ENCODE assay signal across 20 cellular contexts in genomic region chr22:21915624-21916308, GRCh38. TPM values are rescaled to one million over a fixed set of nuclear protein-coding genes. Genes with fewer than 3 reads are reported as not detected.
DNase-seq lines count a peak whose midpoint lies in the region; ATAC-seq, FAIRE-seq and TF ChIP-seq lines count a peak whose summit lies in the region.
"Had no signal": no experiment of that assay in that cellular context is flagged by ENCODE, and none has a peak within 500 bp of the region (broad histone marks: within the 10 kb centered on the region; RNA-seq: fewer than 3 reads in every experiment).

No MANE protein-coding gene starts in this region.

- intact Hi-C loops in HepG2 (cut with micrococcal nuclease; ENCODE audit: unreplicated experiment) (no loop called here), right lobe of liver (cut with DNase I) (no loop called here)

- TF ChIP-seq CTCF in SK-N-SH (IDR thresholded peaks at IDR 0.05): no peak
- no peak for TF ChIP-seq CTCF in HepG2 (CRISPR knock-in tag; IDR thresholded peaks at IDR 0.05)
- TF ChIP-seq CTCF in right lobe of liver (IDR thresholded peaks at IDR 0.05): no peak

- H3K27me3 ChIP-seq in SK-N-SH (ENCODE audit: insufficient read depth) (no peaks in the 10 kb centered on the region), HepG2 (ENCODE audit: control insufficient read depth in 1 of 2, insufficient read depth in 2 of 2, low read length in 2 of 2) (no peaks in the 10 kb centered on the region), right lobe of liver (no peaks in the 10 kb centered on the region)
- H3K27me3 ChIP-seq: BLaER1 treated with 17β-estradiol and CSF1 and Interleukin-3, amounts not matched to agents 10 nM and 100 nM had no signal

- no peak for TF ChIP-seq POLR2A in HepG2 (IDR thresholded peaks at IDR 0.05; ENCODE audit: insufficient read depth in 1 of 2, low read depth in 2 of 2, low read length in 2 of 2)
- TF ChIP-seq POLR2A in right lobe of liver (IDR thresholded peaks at IDR 0.05): no peak

- FAIRE-seq in HepG2 (lab: Jason Lieb, UNC): no peak
- FAIRE-seq: A549, GM19239 had no signal

- H3K4me3 ChIP-seq in SK-N-SH (ENCODE audit: low read depth in 2 of 2, low read length in 1 of 2): no peak overlapping the region
- no peak overlapping the region for H3K4me3 ChIP-seq in HepG2 (replicated peaks in 1 of 3; ENCODE audit: insufficient read depth in 1 of 3, low read depth in 2 of 3, low read length in 3 of 3)
- no peak overlapping the region for H3K4me3 ChIP-seq in right lobe of liver
- H3K4me3 ChIP-seq: A549; BLaER1 treated with 17β-estradiol and CSF1 and Interleukin-3, amounts not matched to agents 10 nM and 100 nM; GM23248 had no signal

- POLR2A ChIA-PET in SK-N-SH (lab: Yijun Ruan, JAX) (interaction anchor here (0.6 kb wide), 1 partner anchor 37 kb away, joined by 3 read pairs; the partner anchor contains the start of gene PPM1F), HepG2 (lab: Yijun Ruan, JAX) (no interaction called here)

- H3K4me1 ChIP-seq in SK-N-SH (ENCODE audit: control insufficient read depth in 1 of 2, insufficient read depth in 2 of 2, low read depth in 1 of 2, low read length in 1 of 2): peaks cover 0 to 9% of the 10 kb centered on the region in 2 experiments; a peak in 1 of 4 replicates
- H3K4me1 ChIP-seq in HepG2 (ENCODE audit: insufficient read depth, low read length): peaks cover 14% of the 10 kb centered on the region
- no peaks in the 10 kb centered on the region for H3K4me1 ChIP-seq in right lobe of liver
- H3K4me1 ChIP-seq: A549 had no signal

- TF ChIP-seq EP300 in SK-N-SH (IDR thresholded peaks at IDR 0.05; ENCODE audit: borderline replicate concordance in 1 of 2, low read depth in 1 of 2, low read length in 1 of 2) (no peak), HepG2 (IDR thresholded peaks at IDR 0.05; ENCODE audit: low read depth in 2 of 2, low read length in 2 of 2) (no peak), HepG2 (CRISPR knock-in tag; IDR thresholded peaks at IDR 0.05; ENCODE audit: borderline replicate concordance) (no peak)

- H3K9me3 ChIP-seq in SK-N-SH (no peaks in the 10 kb centered on the region), HepG2 (ENCODE audit: low read length) (no peaks in the 10 kb centered on the region), right lobe of liver (no peaks in the 10 kb centered on the region)
- H3K9me3 ChIP-seq: A549; BLaER1 treated with 17β-estradiol and CSF1 and Interleukin-3, amounts not matched to agents 10 nM and 100 nM had no signal

- ATAC-seq in SK-N-SH treated with all-trans-retinoic acid at 6 μM for 48 hours: no peak
- ATAC-seq in HepG2: peak; percentile 8; the same call in 1 of the 3 replicates
- no peak for ATAC-seq in right lobe of liver
- no peak for ATAC-seq in GM21529 (IDR thresholded peaks at IDR 0.05; ENCODE audit: unreplicated experiment)
- ATAC-seq: A549; CD8-positive, alpha-beta T cell; HCT116 had no signal

- CTCF ChIA-PET in SK-N-SH (lab: Yijun Ruan, JAX) (interaction anchor here (1.1 to 15.9 kb wide), 3 partner anchors 22 to 57 kb away, joined by 4 to 145 read pairs (median 5); partner anchors contain the start of gene PPM1F), HepG2 (lab: Yijun Ruan, JAX; ENCODE audit: low intra/inter-chr PET ratio, low total read pairs) (no interaction called here)

- no peak overlapping the region for H3K27ac ChIP-seq in SK-N-SH (ENCODE audit: low read depth in 2 of 2, low read length in 1 of 2)
- no peak overlapping the region for H3K27ac ChIP-seq in HepG2 (ENCODE audit: extremely low read length, insufficient read depth, low read length)
- H3K27ac ChIP-seq in right lobe of liver: no peak overlapping the region
- H3K27ac ChIP-seq: 22Rv1; A549; BLaER1 treated with 17β-estradiol and CSF1 and Interleukin-3, amounts not matched to agents 10 nM and 100 nM; GM23248; HL-60 had no signal

- H3K36me3 ChIP-seq in SK-N-SH (replicated peaks in 1 of 2; ENCODE audit: control insufficient read depth in 1 of 2, insufficient read depth in 2 of 2, low read length in 1 of 2): no peaks in the 10 kb centered on the region
- no peaks in the 10 kb centered on the region for H3K36me3 ChIP-seq in HepG2 (replicated peaks in 1 of 2; ENCODE audit: control insufficient read depth in 1 of 2, insufficient read depth in 2 of 2, low read length in 2 of 2)
- no peaks in the 10 kb centered on the region for H3K36me3 ChIP-seq in right lobe of liver

- BruUV-seq in HepG2 (replicated peaks; lab: Mats Ljungman, UMichigan): no TSS peak

- in situ Hi-C loops in HepG2 (cut with HindIII; ENCODE audit: extremely low pct_ligation_motif_present, low pct_unique_long_range_greater_than_20kb): no loop called here

- TF ChIP-seq RAD21 in SK-N-SH (IDR thresholded peaks at IDR 0.05; ENCODE audit: low read length) (no peak), HepG2 (CRISPR knock-in tag; IDR thresholded peaks at IDR 0.05) (no peak)

- H3K4me2 ChIP-seq in SK-N-SH (no peak overlapping the region), HepG2 (ENCODE audit: low read depth, low read length) (no peak overlapping the region)
- H3K4me2 ChIP-seq: A549 had no signal

- H3K9ac ChIP-seq in SK-N-SH: no peak overlapping the region
- no peak overlapping the region for H3K9ac ChIP-seq in HepG2 (ENCODE audit: insufficient read depth, low read depth, low read length)
- H3K9ac ChIP-seq: BLaER1 treated with 17β-estradiol and CSF1 and Interleukin-3, amounts not matched to agents 10 nM and 100 nM; GM23248 had no signal

- H3K9me2 ChIP-seq in SK-N-SH: no peaks in the 10 kb centered on the region

- H2AFZ ChIP-seq in SK-N-SH (ENCODE audit: low read depth) (no peak overlapping the region), HepG2 (ENCODE audit: low read length) (no peak overlapping the region)
- H2AFZ ChIP-seq: GM23248 had no signal

- 70% methylated on average over 2 of the region's 4 CpGs for WGBS in SK-N-SH (ENCODE audit: low lambda C conversion rate)
- WGBS in HepG2 (ENCODE audit: low lambda C conversion rate): 67% methylated on average over 1 of the region's 4 CpGs
- 79% methylated on average over 3 of the region's 4 CpGs for WGBS in right lobe of liver (ENCODE audit: insufficient coverage, low coverage, low lambda C conversion rate, missing lambda C conversion rate)

- peak; percentile 12 for DNase-seq in SK-N-SH
- DNase-seq in HepG2 (ENCODE audit: low spot score): no peak
- no peak for DNase-seq in right lobe of liver
- DNase-seq in iPS-NIHi7 (ENCODE audit: extremely low spot score): peak; percentile 2
- DNase-seq in middle frontal gyrus (ENCODE audit: extremely low spot score, low spot score): no peak
- no peak for DNase-seq in activated T-cell treated with anti-CD3 and anti-CD28 coated beads, Interleukin-2, amount 50 U/mL, for 1 hour
- DNase-seq: Calu3; CD8-positive, alpha-beta T cell; DMS79 treated with DMSO at 0.1 percent for 48 hours; GF-D8; GM23248; HFFc6 had no signal

- H3K79me2 ChIP-seq in SK-N-SH (ENCODE audit: insufficient read depth): no peaks in the 10 kb centered on the region
- H3K79me2 ChIP-seq in HepG2 (ENCODE audit: insufficient read depth, low read length): no peaks in the 10 kb centered on the region

- H4K20me1 ChIP-seq in SK-N-SH (ENCODE audit: insufficient read depth): no peaks in the 10 kb centered on the region
- no peaks in the 10 kb centered on the region for H4K20me1 ChIP-seq in HepG2 (ENCODE audit: insufficient read depth, low read length)

- no peaks in the 10 kb centered on the region for H3F3A ChIP-seq in SK-N-SH (replicated peaks; ENCODE audit: insufficient read depth)

RNA-seq across cellular contexts. Expression of gene PPM1F, which starts 36.9 kb away (rescaled TPM):
- 29.6 and 33.8 TPM in 2 replicates for polyA plus RNA-seq in SK-N-SH (2012; rRNA removed)
- polyA plus RNA-seq in SK-N-SH (2012; cell fraction: cytosol; rRNA removed): 16.4 and 24.2 TPM in 2 replicates
- 42.7 and 51.1 TPM in 2 replicates for polyA plus RNA-seq in SK-N-SH (2012; cell fraction: nucleus; rRNA removed)
- 19.6 and 20.4 TPM in 2 replicates for total RNA-seq in HepG2 (2016; rRNA removed; fragmentation: Illumina TruSeq; extraction: Trizol)
- total RNA-seq in HepG2 (2016; cell fraction: cytosol; rRNA removed; fragmentation: Illumina TruSeq; extraction: Trizol; ENCODE audit: low read depth): 1.8 TPM in 2 replicates
- total RNA-seq in HepG2 (2016; cell fraction: insoluble cytoplasmic fraction; rRNA removed; fragmentation: Illumina TruSeq; extraction: Trizol): 19.5 and 19.8 TPM in 2 replicates
- 5.8 and 7.5 TPM in 2 replicates for total RNA-seq in HepG2 (2016; cell fraction: membrane; rRNA removed; fragmentation: Illumina TruSeq; extraction: Trizol)
- total RNA-seq in HepG2 (2016; cell fraction: nucleus; rRNA removed; fragmentation: Illumina TruSeq; extraction: Trizol): 13.2 and 13.5 TPM in 2 replicates
- polyA plus RNA-seq in HepG2 (2011; rRNA removed): 11.0 and 14.4 TPM in 2 replicates
- 8.9 and 10.5 TPM in 2 replicates for polyA plus RNA-seq in HepG2 (2011; cell fraction: cytosol; rRNA removed)
- 51.0 and 62.2 TPM in 2 replicates for polyA plus RNA-seq in HepG2 (2011; cell fraction: nucleus; rRNA removed)
- 7.7 and 10.0 TPM in 2 replicates for polyA plus RNA-seq in HepG2 (2012)
- polyA plus RNA-seq in HepG2 (2016; cell fraction: cytosol; fragmentation: Illumina TruSeq; extraction: Trizol; ENCODE audit: low read depth): 1.2 and 1.9 TPM in 2 replicates
- 11.3 and 12.7 TPM in 2 replicates for polyA plus RNA-seq in HepG2 (2016; cell fraction: insoluble cytoplasmic fraction; fragmentation: Illumina TruSeq; extraction: Trizol; ENCODE audit: low read depth)
- polyA plus RNA-seq in HepG2 (2016; cell fraction: membrane; fragmentation: Illumina TruSeq; extraction: Trizol; ENCODE audit: low read depth): 3.0 and 4.1 TPM in 2 replicates
- polyA plus RNA-seq in HepG2 (2016; cell fraction: nucleus; fragmentation: Illumina TruSeq; extraction: Trizol; ENCODE audit: insufficient read depth, low read depth): 19.5 and 30.2 TPM in 2 replicates
- 9.9 and 30.7 TPM in 2 replicates for polyA minus RNA-seq in HepG2 (2011; rRNA and poly(A)+ RNA removed; ENCODE audit: low replicate concordance)
- 9.1 and 9.8 TPM in 2 replicates for polyA minus RNA-seq in HepG2 (2011; cell fraction: cytosol; rRNA and poly(A)+ RNA removed)
- polyA minus RNA-seq in HepG2 (2011; cell fraction: nucleus; rRNA and poly(A)+ RNA removed): 7.8 and 8.6 TPM in 2 replicates
- total RNA-seq in right lobe of liver: 10 to 100 TPM in 4 of 6 experiments, 1 to 10 TPM in 2; 5.0 to 19.4 (median 12.8) TPM

RNA-seq across cellular contexts. Expression of gene MAPK1, which starts 48.3 kb away (rescaled TPM):
- polyA plus RNA-seq in SK-N-SH (2012; rRNA removed) (25.6 and 34.8 TPM in 2 replicates), HepG2 (2011; rRNA removed) (92.7 and 114 TPM in 2 replicates)
- polyA plus RNA-seq in SK-N-SH (2012; cell fraction: cytosol; rRNA removed): 27.8 and 32.0 TPM in 2 replicates
- polyA plus RNA-seq in SK-N-SH (2012; cell fraction: nucleus; rRNA removed): 19.0 and 34.6 TPM in 2 replicates
- total RNA-seq in HepG2 (2016; rRNA removed; fragmentation: Illumina TruSeq; extraction: Trizol) (107 and 154 TPM in 2 replicates), right lobe of liver (10 to 100 TPM; 43.4 to 75.0 (median 59.5) TPM)
- total RNA-seq in HepG2 (2016; cell fraction: cytosol; rRNA removed; fragmentation: Illumina TruSeq; extraction: Trizol; ENCODE audit: low read depth): 39.6 and 40.0 TPM in 2 replicates
- total RNA-seq in HepG2 (2016; cell fraction: insoluble cytoplasmic fraction; rRNA removed; fragmentation: Illumina TruSeq; extraction: Trizol): 109 and 140 TPM in 2 replicates
- 33.8 and 38.8 TPM in 2 replicates for total RNA-seq in HepG2 (2016; cell fraction: membrane; rRNA removed; fragmentation: Illumina TruSeq; extraction: Trizol)
- total RNA-seq in HepG2 (2016; cell fraction: nucleus; rRNA removed; fragmentation: Illumina TruSeq; extraction: Trizol): 42.1 and 45.3 TPM in 2 replicates
- polyA plus RNA-seq in HepG2 (2011; cell fraction: cytosol; rRNA removed): 31.9 and 48.7 TPM in 2 replicates
- 24.0 TPM in 2 replicates for polyA plus RNA-seq in HepG2 (2011; cell fraction: nucleus; rRNA removed)
- polyA plus RNA-seq in HepG2 (2012): 75.2 and 78.0 TPM in 2 replicates
- polyA plus RNA-seq in HepG2 (2016; cell fraction: cytosol; fragmentation: Illumina TruSeq; extraction: Trizol; ENCODE audit: low read depth): 5.4 and 6.7 TPM in 2 replicates
- polyA plus RNA-seq in HepG2 (2016; cell fraction: insoluble cytoplasmic fraction; fragmentation: Illumina TruSeq; extraction: Trizol; ENCODE audit: low read depth): 98.7 and 119 TPM in 2 replicates
- 10.3 and 16.3 TPM in 2 replicates for polyA plus RNA-seq in HepG2 (2016; cell fraction: membrane; fragmentation: Illumina TruSeq; extraction: Trizol; ENCODE audit: low read depth)
- polyA plus RNA-seq in HepG2 (2016; cell fraction: nucleus; fragmentation: Illumina TruSeq; extraction: Trizol; ENCODE audit: insufficient read depth, low read depth): 43.1 and 52.9 TPM in 2 replicates
- 51.6 and 79.2 TPM in 2 replicates for polyA minus RNA-seq in HepG2 (2011; rRNA and poly(A)+ RNA removed; ENCODE audit: low replicate concordance)
- polyA minus RNA-seq in HepG2 (2011; cell fraction: cytosol; rRNA and poly(A)+ RNA removed): 36.6 and 37.6 TPM in 2 replicates
- polyA minus RNA-seq in HepG2 (2011; cell fraction: nucleus; rRNA and poly(A)+ RNA removed): 25.8 and 27.6 TPM in 2 replicates

Comparison
In these comparisons a context has a peak if more than half of its experiments do, and no peak if none do; other contexts are left out.
1. DNase-seq: peak in SK-N-SH (single experiment) and iPS-NIHi7 (single experiment); none in HepG2 (single experiment), right lobe of liver (0 of 3), middle frontal gyrus (single experiment) and activated T-cell treated with anti-CD3 and anti-CD28 coated beads, Interleukin-2, amount 50 U/mL, for 1 hour (single experiment).